1 cellular context compared by ENCODE assay signal in the genomic region with DNA sequence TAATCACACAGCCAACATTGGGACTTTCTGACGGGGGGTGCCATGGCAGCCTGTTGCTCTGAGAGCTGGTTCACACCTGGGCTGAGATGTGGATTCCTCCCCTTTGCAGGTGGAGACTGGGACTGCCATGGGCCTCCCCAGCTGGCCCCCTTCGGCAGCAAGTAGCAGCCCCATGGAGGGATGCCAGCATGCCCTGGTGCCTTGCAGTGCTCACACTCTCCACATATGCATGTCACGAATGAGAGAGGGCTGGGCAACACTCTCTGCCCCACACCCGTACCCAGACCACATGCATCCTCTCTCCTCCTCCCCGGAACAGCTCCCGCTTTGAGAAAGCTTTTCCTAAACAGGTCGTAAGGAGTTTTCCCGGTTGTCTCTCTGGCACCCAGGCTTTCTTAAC.
TF ChIP-seq lines count a peak whose summit lies in the region.

No MANE protein-coding gene starts in this region.

TF ChIP-seq in WTC11, 78 proteins besides CTCF, POLR2A, EP300 and RAD21 (continued from another document):
- TF ChIP-seq, protein P1, sequence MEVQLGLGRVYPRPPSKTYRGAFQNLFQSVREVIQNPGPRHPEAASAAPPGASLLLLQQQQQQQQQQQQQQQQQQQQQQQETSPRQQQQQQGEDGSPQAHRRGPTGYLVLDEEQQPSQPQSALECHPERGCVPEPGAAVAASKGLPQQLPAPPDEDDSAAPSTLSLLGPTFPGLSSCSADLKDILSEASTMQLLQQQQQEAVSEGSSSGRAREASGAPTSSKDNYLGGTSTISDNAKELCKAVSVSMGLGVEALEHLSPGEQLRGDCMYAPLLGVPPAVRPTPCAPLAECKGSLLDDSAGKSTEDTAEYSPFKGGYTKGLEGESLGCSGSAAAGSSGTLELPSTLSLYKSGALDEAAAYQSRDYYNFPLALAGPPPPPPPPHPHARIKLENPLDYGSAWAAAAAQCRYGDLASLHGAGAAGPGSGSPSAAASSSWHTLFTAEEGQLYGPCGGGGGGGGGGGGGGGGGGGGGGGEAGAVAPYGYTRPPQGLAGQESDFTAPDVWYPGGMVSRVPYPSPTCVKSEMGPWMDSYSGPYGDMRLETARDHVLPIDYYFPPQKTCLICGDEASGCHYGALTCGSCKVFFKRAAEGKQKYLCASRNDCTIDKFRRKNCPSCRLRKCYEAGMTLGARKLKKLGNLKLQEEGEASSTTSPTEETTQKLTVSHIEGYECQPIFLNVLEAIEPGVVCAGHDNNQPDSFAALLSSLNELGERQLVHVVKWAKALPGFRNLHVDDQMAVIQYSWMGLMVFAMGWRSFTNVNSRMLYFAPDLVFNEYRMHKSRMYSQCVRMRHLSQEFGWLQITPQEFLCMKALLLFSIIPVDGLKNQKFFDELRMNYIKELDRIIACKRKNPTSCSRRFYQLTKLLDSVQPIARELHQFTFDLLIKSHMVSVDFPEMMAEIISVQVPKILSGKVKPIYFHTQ (CRISPR knock-in tag; IDR thresholded peaks at IDR 0.05): no peak
- TF ChIP-seq ZNF671 (CRISPR knock-in tag; IDR thresholded peaks at IDR 0.05) (no peak), ZNF263 (CRISPR knock-in tag; IDR thresholded peaks at IDR 0.05; ENCODE audit: low read depth) (no peak)
